Comparison of ENCODE assay signal across 6 cellular contexts in genomic region chr11:46675288-46675851, GRCh38.
A peak's percentile ranks its signal among the peaks of the same experiment; 100 is the strongest.
DNase-seq lines count a peak whose midpoint lies in the region; ATAC-seq lines count a peak whose summit lies in the region.

No MANE protein-coding gene starts in this region.

- peak overlapping the region; percentile 94 for H3K27ac ChIP-seq in SK-N-MC

- peak overlapping the region; percentile 52 for H3K4me3 ChIP-seq in SK-N-MC

- ATAC-seq in GM21786 (IDR thresholded peaks at IDR 0.05; ENCODE audit: unreplicated experiment) (no peak), GM19035 (IDR thresholded peaks at IDR 0.05; ENCODE audit: unreplicated experiment) (no peak)

- DNase-seq in AG08396 (ENCODE audit: low spot score) (peak; percentile 86), SK-N-MC (ENCODE audit: low read depth, low spot score) (no peak), kidney tubule cell (ENCODE audit: low spot score) (peak; percentile 49), activated gamma-delta T cell treated with Interleukin-2 at 50 U/mL for 16 hours (no peak)

- H3K9me3 ChIP-seq in SK-N-MC (ENCODE audit: low read depth, low read length) = no peaks in the 10 kb centered on the region

- H3K36me3 ChIP-seq in SK-N-MC (ENCODE audit: insufficient read depth, low read length) = peaks cover 30% of the 10 kb centered on the region

- H3K9ac ChIP-seq in SK-N-MC (ENCODE audit: insufficient read length) = no peak overlapping the region

Comparison
In these comparisons a context has a peak if more than half of its experiments do, and no peak if none do; other contexts are left out.
1. DNase-seq: peak in AG08396 (single experiment) and kidney tubule cell (single experiment); none in SK-N-MC (single experiment) and activated gamma-delta T cell treated with Interleukin-2 at 50 U/mL for 16 hours (single experiment).